Comparison of ENCODE assay signal across 14 cellular contexts in genomic region chr5:87649455-87649854, GRCh38.
"Had no signal": no experiment of that assay in that cellular context is flagged by ENCODE, and none has a peak within 500 bp of the region (broad histone marks: within the 10 kb centered on the region; RNA-seq: fewer than 3 reads in every experiment).

No MANE protein-coding gene starts in this region.

- H3K36me3 Mint-ChIP-seq: activated naive CD8-positive, alpha-beta T cell had no signal

- H3K4me1 ChIP-seq: gastroesophageal sphincter, left ventricle myocardium inferior, uterus had no signal

- ATAC-seq: gastroesophageal sphincter had no signal

- H3K27ac Mint-ChIP-seq: activated naive CD8-positive, alpha-beta T cell; T-helper 2 cell treated with Interferon-gamma antibody and Interleukin-4, amounts not matched to agents 5 μg/mL and 100 μg/mL, for 36 hours had no signal

- H3K4me3 Mint-ChIP-seq: activated naive CD8-positive, alpha-beta T cell; neural crest cell; T-helper 2 cell treated with Interferon-gamma antibody and Interleukin-4, amounts not matched to agents 5 μg/mL and 100 μg/mL, for 36 hours had no signal

- H3K36me3 ChIP-seq: gastroesophageal sphincter, left ventricle myocardium inferior, ovary, uterus had no signal

- DNase-seq: activated CD4-positive, alpha-beta T cell treated with anti-CD3 and anti-CD28 coated beads, Interleukin-2, amount 50 U/mL, for 4 hours; activated CD4-positive, CD25-positive, alpha-beta regulatory T cell treated with anti-CD3 and anti-CD28 coated beads, Interleukin-2, amount 50 U/mL, for 72 hours; activated effector memory CD4-positive, alpha-beta T cell treated with anti-CD3 and anti-CD28 coated beads, Interleukin-2, amount 50 U/mL, for 16 hours; activated T-cell treated with anti-CD3 and anti-CD28 coated beads, Interleukin-2, amount 50 U/mL, for 1 hour; amygdala; left ventricle myocardium inferior; ovary; uterus had no signal

- H3K9me3 ChIP-seq: gastroesophageal sphincter, left ventricle myocardium inferior, ovary, uterus had no signal

- H3K27me3 ChIP-seq: gastroesophageal sphincter, ovary, uterus had no signal

- H3K9me3 Mint-ChIP-seq: neural crest cell; T-helper 2 cell treated with Interferon-gamma antibody and Interleukin-4, amounts not matched to agents 5 μg/mL and 100 μg/mL, for 36 hours had no signal

- H3K27me3 Mint-ChIP-seq: activated naive CD8-positive, alpha-beta T cell had no signal

- H3K4me3 ChIP-seq: gastroesophageal sphincter, left ventricle myocardium inferior, ovary, uterus had no signal

- H3K27ac ChIP-seq: gastroesophageal sphincter, left ventricle myocardium inferior, ovary, uterus had no signal

- FAIRE-seq: colon, keratinocyte had no signal
